8 cellular contexts compared by ENCODE assay signal in the genomic region with DNA sequence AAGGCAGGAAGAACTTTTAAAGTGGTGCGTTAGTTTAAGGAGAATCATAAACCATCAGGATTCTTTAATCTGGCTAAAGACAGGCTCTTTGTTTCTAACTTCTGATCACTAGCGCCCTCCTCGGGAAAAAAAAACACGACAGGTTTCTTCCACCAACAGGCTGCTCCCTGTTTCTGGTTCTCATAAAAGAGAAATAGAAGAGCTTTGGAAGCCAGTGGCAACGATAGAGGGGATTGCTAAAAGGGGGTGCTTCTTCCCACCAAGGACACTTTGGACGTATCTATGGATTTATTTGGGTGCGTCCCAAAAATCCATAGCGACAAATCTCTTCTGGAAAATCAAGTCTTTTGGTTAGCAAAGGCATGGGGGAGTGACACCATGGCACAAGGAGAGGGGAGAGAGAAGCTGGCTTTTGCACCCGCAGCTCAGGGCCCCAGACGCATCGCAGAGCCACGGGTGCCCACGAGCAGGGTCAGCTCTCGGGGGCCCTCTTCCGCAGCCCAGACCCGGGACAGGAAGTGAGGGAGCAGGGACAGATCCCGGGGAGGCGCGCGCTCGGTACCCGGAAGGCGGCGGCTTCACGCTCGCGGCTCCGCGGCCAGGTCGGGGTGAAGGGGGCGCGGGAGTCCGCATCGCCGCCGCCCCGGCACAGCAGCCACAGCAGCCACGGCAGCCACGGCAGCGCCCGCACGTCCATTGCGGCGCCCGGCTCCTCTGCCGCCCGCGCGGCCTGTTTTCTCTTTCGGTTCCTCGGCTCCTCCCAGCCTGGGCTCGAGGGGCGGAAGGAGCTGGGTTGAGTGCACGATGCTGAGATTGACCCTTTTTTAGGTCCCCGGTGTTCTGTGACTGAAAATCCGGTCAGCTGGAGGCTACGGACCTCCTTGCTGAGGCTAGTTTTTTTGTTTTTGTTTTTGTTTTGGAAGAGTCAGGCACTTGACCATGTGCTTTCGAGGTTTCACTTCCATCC. TPM values are rescaled to one million over a fixed set of nuclear protein-coding genes. Genes with fewer than 3 reads are reported as not detected.
DNase-seq lines count a peak whose midpoint lies in the region; ATAC-seq and TF ChIP-seq lines count a peak whose summit lies in the region.

A gene with protein sequence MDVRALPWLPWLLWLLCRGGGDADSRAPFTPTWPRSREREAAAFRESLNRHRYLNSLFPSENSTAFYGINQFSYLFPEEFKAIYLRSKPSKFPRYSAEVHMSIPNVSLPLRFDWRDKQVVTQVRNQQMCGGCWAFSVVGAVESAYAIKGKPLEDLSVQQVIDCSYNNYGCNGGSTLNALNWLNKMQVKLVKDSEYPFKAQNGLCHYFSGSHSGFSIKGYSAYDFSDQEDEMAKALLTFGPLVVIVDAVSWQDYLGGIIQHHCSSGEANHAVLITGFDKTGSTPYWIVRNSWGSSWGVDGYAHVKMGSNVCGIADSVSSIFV (minus strand): TSS at position 716 of the 967 bp plus-strand sequence. CDS start 19 bp downstream, at position 697.

- H3K36me3 ChIP-seq in CD8-positive, alpha-beta memory T cell (ENCODE audit: insufficient read depth, low read length): no peaks in the 10 kb centered on the region

- peaks cover 4 to 9% of the 10 kb centered on the region in 2 donors for H3K27me3 Mint-ChIP-seq in CD8-positive, alpha-beta memory T cell

- no peaks in the 10 kb centered on the region for H3K9me3 Mint-ChIP-seq in CD8-positive, alpha-beta memory T cell

- peak; percentile 52 to 82 (median 73) for DNase-seq in CD8-positive, alpha-beta memory T cell
- peak; percentile 81 for DNase-seq in HK-2 (ENCODE audit: unreplicated experiment)
- peak; percentile 59 for DNase-seq in NOMO-1 treated with dmso at 0.1 percent for 144 hours (lab: John Stamatoyannopoulos, UW; ENCODE audit: unreplicated experiment)
- peak; percentile 58 for DNase-seq in activated T-cell treated with anti-CD3 and anti-CD28 coated beads for 24 hours (ENCODE audit: low read depth)
- peak; percentile 81 for DNase-seq in epithelial cell of esophagus (ENCODE audit: low read depth)
- DNase-seq in mucosa of gallbladder (ENCODE audit: low spot score): peak; percentile 81
- DNase-seq in stimulated activated CD8-positive, alpha-beta memory T cell treated with anti-CD3 and anti-CD28 coated beads, Interleukin-4, amount 100 ng/mL, for 4 hours (ENCODE audit: low read depth in 2 of 2, low spot score in 1 of 2): peak; percentile 52 to 57

- H3K4me1 Mint-ChIP-seq in CD8-positive, alpha-beta memory T cell: peaks cover 24 to 48% (median 32%) of the 10 kb centered on the region in 3 donors

- peak within 1 kb of the TSS; percentile 80 for H3K4me3 ChIP-seq in CD8-positive, alpha-beta memory T cell (ENCODE audit: low read length)
- peak within 1 kb of the TSS; percentile 73 for H3K4me3 ChIP-seq in epithelial cell of esophagus (ENCODE audit: low read length)

- H3K27me3 ChIP-seq in CD8-positive, alpha-beta memory T cell (ENCODE audit: insufficient read depth, low read length, poor library complexity, severe bottlenecking): no peaks in the 10 kb centered on the region

- no peaks in the 10 kb centered on the region for H3K9me3 ChIP-seq in CD8-positive, alpha-beta memory T cell (ENCODE audit: low read length)

- POLR2A ChIA-PET in CD8-positive, alpha-beta memory T cell (lab: Charles Lee): interaction anchor here (0.7 to 1.6 kb wide), 4 partner anchors 10 to 1403 kb away, joined by 3 to 9 read pairs (median 7); partner anchors contain the start of genes MAP9 and PLRG1

- peak within 1 kb of the TSS; percentile 82 for H3K27ac ChIP-seq in CD8-positive, alpha-beta memory T cell (ENCODE audit: low read depth, low read length)

- peak within 1 kb of the TSS; percentile 95 to 100 (median 99) for H3K27ac Mint-ChIP-seq in CD8-positive, alpha-beta memory T cell

- TF ChIP-seq CTCF in epithelial cell of esophagus (IDR thresholded peaks at IDR 0.05; ENCODE audit: insufficient read depth, low read depth, low read length, missing control alignments): peak; percentile 66

- CTCF ChIA-PET in CD8-positive, alpha-beta memory T cell (lab: Charles Lee): interaction anchor here (1.0 to 2.8 kb wide), 7 partner anchors 10 to 1404 kb away, joined by 3 to 12 read pairs (median 5); partner anchors contain the start of gene PLRG1

- peaks cover 0 to 4% (median 0%) of the 10 kb centered on the region in 3 donors for H3K36me3 Mint-ChIP-seq in CD8-positive, alpha-beta memory T cell

- peak; percentile 97 for ATAC-seq in GM19438 (IDR thresholded peaks at IDR 0.05; ENCODE audit: low read depth, unreplicated experiment)

- peaks cover 12% of the 10 kb centered on the region for H3K4me1 ChIP-seq in CD8-positive, alpha-beta memory T cell (ENCODE audit: insufficient read depth, low read length)

- peak within 1 kb of the TSS; percentile 93 to 100 (median 99) for H3K4me3 Mint-ChIP-seq in CD8-positive, alpha-beta memory T cell

RNA-seq across cellular contexts. Expression of the gene that starts here (rescaled TPM):
- total RNA-seq in CD8-positive, alpha-beta memory T cell: 1 to 10 TPM; 4.1 TPM
- 39.1 TPM for polyA plus RNA-seq in CD8-positive, alpha-beta memory T cell
- total RNA-seq in mucosa of gallbladder: 24.9 TPM

Comparison
In these comparisons a context has a peak if more than half of its experiments do, and no peak if none do; other contexts are left out.
1. Peak in every context shown above with its lines: DNase-seq, ATAC-seq, H3K4me3 ChIP-seq and H3K27ac ChIP-seq.